Comparison of ENCODE assay signal across 1 cellular context in genomic region chr3:69547457-69548014, GRCh38.
TF ChIP-seq lines count a peak whose summit lies in the region.

No MANE protein-coding gene starts in this region.

TF ChIP-seq in HEK293, 187 proteins besides CTCF, POLR2A, EP300 and RAD21 (continued from another document):
- TF ChIP-seq ZNF571 (tag by site-specific recombination; IDR thresholded peaks at IDR 0.05) = no peak
- no peak for TF ChIP-seq ZNF416 (tag by site-specific recombination; IDR thresholded peaks at IDR 0.05)
- no peak for TF ChIP-seq PRDM1 (tag by site-specific recombination; IDR thresholded peaks at IDR 0.05)
- no peak for TF ChIP-seq ZNF223 (tag by site-specific recombination; IDR thresholded peaks at IDR 0.05)
- no peak for TF ChIP-seq ZNF501 (tag by site-specific recombination; IDR thresholded peaks at IDR 0.05)
- peak; percentile 42; the same call in 1 of the 2 replicates for TF ChIP-seq TRIM28 (IDR thresholded peaks at IDR 0.05; ENCODE audit: borderline replicate concordance, low read length)
- TF ChIP-seq ZNF335 (tag by site-specific recombination; conservative IDR thresholded peaks at IDR 0.05) = 0 out of 2 replicates have a peak, but pooled peaks have one; percentile 8
- no peak for TF ChIP-seq ZNF324 (tag by site-specific recombination; IDR thresholded peaks at IDR 0.05)
TF ChIP-seq in HEK293: peak in this region for 8.
